20 cellular contexts compared by ENCODE assay signal in genomic region chr1:225774276-225775147, GRCh38. TPM values are rescaled to one million over a fixed set of nuclear protein-coding genes. Genes with fewer than 3 reads are reported as not detected.
DNase-seq lines count a peak whose midpoint lies in the region; TF ChIP-seq lines count a peak whose summit lies in the region.
"Had no signal": no experiment of that assay in that cellular context is flagged by ENCODE, and none has a peak within 500 bp of the region (broad histone marks: within the 10 kb centered on the region; RNA-seq: fewer than 3 reads in every experiment).

No MANE protein-coding gene starts in this region.

- no TSS peak for BruUV-seq in OCI-LY7 (replicated peaks; lab: Mats Ljungman, UMichigan)

- CTCF ChIA-PET in OCI-LY7 (lab: Charles Lee; ENCODE audit: unreplicated experiment), result interaction anchor here (0.6 kb wide), 1 partner anchor 10 kb away, joined by 3 read pairs; no protein-coding TSS in a partner anchor

- H3K4me2 ChIP-seq in Loucy (ENCODE audit: low read depth, low read length, poor library complexity, severe bottlenecking) (peak overlapping the region; percentile 15), OCI-LY7 (ENCODE audit: low read length) (no peak overlapping the region), osteoblast (ENCODE audit: insufficient read depth, low read length) (no peak overlapping the region)
- H3K4me2 ChIP-seq: KMS-11 had no signal

- H4K20me1 ChIP-seq in Loucy (ENCODE audit: insufficient read depth, low read length, poor library complexity, severe bottlenecking), result peaks cover 13% of the 10 kb centered on the region
- peaks cover 7% of the 10 kb centered on the region; the same call in 1 of the 2 replicates for H4K20me1 ChIP-seq in OCI-LY7 (ENCODE audit: insufficient read depth, low read length)
- H4K20me1 ChIP-seq in osteoblast (ENCODE audit: insufficient read depth, low read length), result peaks cover under 1% of the 10 kb centered on the region

- no peak for TF ChIP-seq CTCF in AG10803 (conservative IDR thresholded peaks at IDR 0.05; ENCODE audit: low read length)
- no peak for TF ChIP-seq CTCF in Loucy (conservative IDR thresholded peaks at IDR 0.05; ENCODE audit: low read length)
- no peak for TF ChIP-seq CTCF in fibroblast of villous mesenchyme (IDR thresholded peaks at IDR 0.05; ENCODE audit: insufficient read depth, low read depth, low read length)
- no peak for TF ChIP-seq CTCF in prostate gland (IDR thresholded peaks at IDR 0.05)
- TF ChIP-seq CTCF in OCI-LY7 (conservative IDR thresholded peaks at IDR 0.05; ENCODE audit: low read length), result no peak
- TF ChIP-seq CTCF in osteoblast (IDR thresholded peaks at IDR 0.05; ENCODE audit: extremely low read depth, low read depth, low read length), result no peak

- POLR2A ChIA-PET in OCI-LY7 (lab: Charles Lee), result interaction anchor here (0.7 to 2.7 kb wide), 3 partner anchors 10 to 297 kb away, joined by 4 to 9 read pairs (median 4); no protein-coding TSS in a partner anchor

- H2AFZ ChIP-seq in Loucy (ENCODE audit: low read length), result no peak overlapping the region
- H2AFZ ChIP-seq in OCI-LY7 (ENCODE audit: low read length), result no peak overlapping the region
- H2AFZ ChIP-seq in osteoblast (ENCODE audit: low read length), result no peak overlapping the region

- H3K9ac ChIP-seq in Loucy (ENCODE audit: low read depth, low read length, poor library complexity, severe bottlenecking), result peak overlapping the region; percentile 18
- H3K9ac ChIP-seq: KMS-11 had no signal

- H3K4me1 ChIP-seq in Loucy (ENCODE audit: insufficient read depth, low read length, poor library complexity, severe bottlenecking) (peaks cover 37% of the 10 kb centered on the region), prostate gland (replicated peaks) (peaks cover 14% of the 10 kb centered on the region), OCI-LY7 (ENCODE audit: insufficient read depth, low read length, poor library complexity, severe bottlenecking) (peaks cover 41% of the 10 kb centered on the region), osteoblast (ENCODE audit: insufficient read depth, low read length) (peaks cover 31% of the 10 kb centered on the region)

- no peak for TF ChIP-seq POLR2A in prostate gland (IDR thresholded peaks at IDR 0.05)

- DNase-seq in AG10803 (ENCODE audit: low read depth) (peak; percentile 78), fibroblast of villous mesenchyme (ENCODE audit: low read depth) (peak; percentile 59), prostate gland (ENCODE audit: low spot score) (no peak), OCI-LY7 (ENCODE audit: low spot score) (no peak), MV-4-11 (lab: John Stamatoyannopoulos, UW) (no peak), HK-2 (ENCODE audit: unreplicated experiment) (no peak), osteoblast (ENCODE audit: insufficient read length, low spot score, missing footprints) (no peak)
- DNase-seq: brain microvascular endothelial cell; COR-L47; HCEC 1CT; immature natural killer cell; left ventricle myocardium superior; NCI-H1092 treated with DMSO at 0.1 percent for 48 hours; NCI-H2107; stimulated activated CD4-positive, alpha-beta T cell treated with anti-CD3 and anti-CD28 coated beads, Interleukin-2, amount 100 ng/mL, for 24 hours; stimulated activated naive CD8-positive, alpha-beta T cell treated with anti-CD3 and anti-CD28 coated beads, Interleukin-15, amount 100 ng/mL, for 72 hours; upper lobe of left lung had no signal

- H3K9me2 ChIP-seq in Loucy (replicated peaks; ENCODE audit: low read depth, low read length) (no peaks in the 10 kb centered on the region), OCI-LY7 (ENCODE audit: insufficient read depth, low read length) (no peaks in the 10 kb centered on the region)

- H3K27me3 ChIP-seq in Loucy (ENCODE audit: insufficient read depth, low read length, poor library complexity, severe bottlenecking), result no peaks in the 10 kb centered on the region
- H3K27me3 ChIP-seq in prostate gland (replicated peaks; ENCODE audit: insufficient read depth), result no peaks in the 10 kb centered on the region
- H3K27me3 ChIP-seq in osteoblast (ENCODE audit: insufficient read depth, low read length), result no peaks in the 10 kb centered on the region
- H3K27me3 ChIP-seq: brain microvascular endothelial cell, upper lobe of left lung had no signal

- 44% methylated on average over 3 of the region's 3 CpGs for WGBS in prostate gland

- H3F3A ChIP-seq in Loucy (ENCODE audit: low read depth), result peaks cover 2% of the 10 kb centered on the region; the same call in 1 of the 2 replicates

- intact Hi-C loops in prostate gland (cut with DNase I) (loop anchor here (5.0 kb wide), 3 partner anchors 122 to 222 kb away; partner anchors contain the start of gene ENAH), OCI-LY7 (cut with micrococcal nuclease; ENCODE audit: unreplicated experiment) (no loop called here)

- H3K27ac ChIP-seq in prostate gland (peak overlapping the region; percentile 72 to 78), OCI-LY7 (ENCODE audit: low read depth, low read length, poor library complexity, severe bottlenecking) (no peak overlapping the region), osteoblast (ENCODE audit: low read depth, low read length) (no peak overlapping the region)
- H3K27ac ChIP-seq: brain microvascular endothelial cell, coronary artery, KMS-11, upper lobe of left lung had no signal

- H3K79me2 ChIP-seq in Loucy (ENCODE audit: insufficient read depth, low read length), result peaks cover 36% of the 10 kb centered on the region
- H3K79me2 ChIP-seq in OCI-LY7 (ENCODE audit: insufficient read depth, low read depth, low read length), result peaks cover 26% of the 10 kb centered on the region
- H3K79me2 ChIP-seq in osteoblast (ENCODE audit: insufficient read depth, low read length), result peaks cover 17% of the 10 kb centered on the region

- no peak overlapping the region for H3K4me3 ChIP-seq in AG10803 (ENCODE audit: low read length)
- no peak overlapping the region for H3K4me3 ChIP-seq in Loucy (ENCODE audit: low read length, poor library complexity, severe bottlenecking)
- H3K4me3 ChIP-seq in fibroblast of villous mesenchyme (ENCODE audit: low read depth, low read length), result no peak overlapping the region
- H3K4me3 ChIP-seq in prostate gland, result no peak overlapping the region
- no peak overlapping the region for H3K4me3 ChIP-seq in OCI-LY7 (ENCODE audit: low read depth, low read length, poor library complexity, severe bottlenecking)
- H3K4me3 ChIP-seq in osteoblast (ENCODE audit: insufficient read depth, low read length), result no peak overlapping the region
- H3K4me3 ChIP-seq: coronary artery, upper lobe of left lung had no signal

- H3K9me3 ChIP-seq in Loucy (ENCODE audit: insufficient read depth, low read depth, low read length) (no peaks in the 10 kb centered on the region), prostate gland (no peaks in the 10 kb centered on the region), OCI-LY7 (ENCODE audit: low read length) (no peaks in the 10 kb centered on the region), osteoblast (ENCODE audit: low read depth, low read length) (no peaks in the 10 kb centered on the region)
- H3K9me3 ChIP-seq: upper lobe of left lung had no signal

- H3K36me3 ChIP-seq in Loucy (ENCODE audit: insufficient read depth, low read length) (no peaks in the 10 kb centered on the region), prostate gland (no peaks in the 10 kb centered on the region), OCI-LY7 (ENCODE audit: insufficient read depth, low read length) (peaks cover 13% of the 10 kb centered on the region), osteoblast (ENCODE audit: insufficient read depth, low read length) (no peaks in the 10 kb centered on the region)
- H3K36me3 ChIP-seq: brain microvascular endothelial cell, upper lobe of left lung had no signal

RNA-seq across cellular contexts. Expression of gene SRP9, which starts 3.1 kb away (rescaled TPM):
- total RNA-seq in fibroblast of villous mesenchyme, result 166 and 232 TPM in 2 replicates
- total RNA-seq in prostate gland, result 100 to 1,000 TPM; 168 to 324 TPM
- 182 and 221 TPM in 2 replicates for total RNA-seq in OCI-LY7 (2014; rRNA removed; shearing (Covaris generic))
- total RNA-seq in OCI-LY7 (2022), result 302 and 306 TPM in 2 replicates
- total RNA-seq in osteoblast, result 174 and 178 TPM in 2 replicates

RNA-seq across cellular contexts. Expression of gene EPHX1, which starts 35.4 kb away (rescaled TPM):
- total RNA-seq in fibroblast of villous mesenchyme (17.7 and 31.5 TPM in 2 replicates), prostate gland (100 to 1,000 TPM; 151 to 232 TPM), OCI-LY7 (2022) (0.89 and 1.3 TPM in 2 replicates), osteoblast (67.0 and 77.2 TPM in 2 replicates)
- total RNA-seq in OCI-LY7 (2014; rRNA removed; shearing (Covaris generic)), result 0.41 and 0.44 TPM in 2 replicates

Comparison
In these comparisons a context has a peak if more than half of its experiments do, and no peak if none do; other contexts are left out.
1. DNase-seq: peak in AG10803 (single experiment) and fibroblast of villous mesenchyme (single experiment); none in prostate gland (single experiment), OCI-LY7 (single experiment), MV-4-11 (single experiment), HK-2 (single experiment) and osteoblast (single experiment).
2. H3K27ac ChIP-seq: peak in prostate gland (2 of 2); none in OCI-LY7 (single experiment) and osteoblast (single experiment).